In the genomic region with DNA sequence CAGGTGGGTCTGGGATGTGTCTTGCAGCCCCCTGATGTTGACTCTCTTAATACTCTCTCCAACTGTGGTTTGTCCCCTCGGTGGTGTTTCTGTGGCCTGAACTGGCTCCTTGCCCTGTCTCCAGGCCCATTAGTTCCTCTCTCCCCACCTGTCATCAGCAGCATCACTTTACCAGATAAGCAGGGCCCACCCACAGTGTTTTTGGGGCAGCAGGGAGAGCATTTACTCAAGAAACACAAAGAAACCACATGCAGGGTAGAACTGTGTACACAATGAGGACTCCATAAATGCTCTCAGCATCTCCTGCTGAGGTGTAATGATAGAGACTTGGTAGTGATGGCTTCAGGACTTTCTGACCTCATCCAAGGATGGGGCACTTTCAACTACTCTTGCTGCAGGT, we compare ENCODE assay signal across 16 cellular contexts. TPM values are rescaled to one million over a fixed set of nuclear protein-coding genes. Genes with fewer than 3 reads are reported as not detected.
DNase-seq lines count a peak whose midpoint lies in the region; ATAC-seq, FAIRE-seq and TF ChIP-seq lines count a peak whose summit lies in the region.
"Had no signal": no experiment of that assay in that cellular context is flagged by ENCODE, and none has a peak within 500 bp of the region (broad histone marks: within the 10 kb centered on the region; RNA-seq: fewer than 3 reads in every experiment).

No MANE protein-coding gene starts in this region.

- in situ Hi-C loops in K562 (cut with MboI), result no loop called here

- no peak overlapping the region for H3K4me3 Mint-ChIP-seq in activated T-helper 1 cell treated with anti-CD3 and anti-CD28 coated beads, Interleukin-12 subunit alpha, Interleukin-12 subunit beta, Interleukin-2, Interleukin-4 antibody, amounts not matched to agents 30 ng/mL and 10 ng/mL and 1 ng/mL, durations not matched to agents 14 hours and 24 hours and 36 hours
- H3K4me3 Mint-ChIP-seq: CD8-positive, alpha-beta T cell had no signal

- CTCF ChIA-PET in K562 (lab: Yijun Ruan, JAX; ENCODE audit: low intra/inter-chr PET ratio), result no interaction called here

- no peaks in the 10 kb centered on the region for H4K20me1 ChIP-seq in K562 (replicated peaks; ENCODE audit: control insufficient read depth, insufficient read depth, low read length)

- H3K9me1 ChIP-seq in K562 (ENCODE audit: control insufficient read depth, insufficient read depth, low read length), result no peaks in the 10 kb centered on the region

- no peaks in the 10 kb centered on the region for H3K9me3 ChIP-seq in K562 (replicated peaks; ENCODE audit: control insufficient read depth, insufficient read depth, low read depth, low read length)
- H3K9me3 ChIP-seq in adrenal gland (replicated peaks in 1 of 3), result no peaks in the 10 kb centered on the region
- no peaks in the 10 kb centered on the region for H3K9me3 ChIP-seq in lower lobe of right lung
- H3K9me3 ChIP-seq: BE2C had no signal

- H3K27ac ChIP-seq in K562 (ENCODE audit: extremely low read depth, low read depth, low read length) (no peak overlapping the region), adrenal gland (no peak overlapping the region), lower lobe of right lung (no peak overlapping the region)

- WGBS in K562 (ENCODE audit: insufficient coverage, low coverage, missing lambda C conversion rate), result 0% methylated on average over 1 of the region's 1 CpG
- 46 to 100% (median 69%) methylated on average over 1 of the region's 1 CpG for WGBS in adrenal gland, 4 donors

- no peak for TF ChIP-seq POLR2A in K562 (conservative IDR thresholded peaks at IDR 0.05)
- TF ChIP-seq POLR2A in adrenal gland (IDR thresholded peaks at IDR 0.05), result no peak

- no peak for FAIRE-seq in K562 (lab: Jason Lieb, UNC)

- no peak for TF ChIP-seq RAD21 in K562 (CRISPR knock-in tag; conservative IDR thresholded peaks at IDR 0.05 in 1 of 2, IDR thresholded peaks at IDR 0.05 in 1 of 2)

- peaks cover 30% of the 10 kb centered on the region for H3K4me1 Mint-ChIP-seq in activated T-helper 1 cell treated with anti-CD3 and anti-CD28 coated beads, Interleukin-12 subunit alpha, Interleukin-12 subunit beta, Interleukin-2, Interleukin-4 antibody, amounts not matched to agents 30 ng/mL and 10 ng/mL and 1 ng/mL, durations not matched to agents 14 hours and 24 hours and 36 hours (ENCODE audit: low read depth)

- TF ChIP-seq EP300 in K562 (IDR thresholded peaks at IDR 0.05; ENCODE audit: low read length), result no peak

- no peak for TF ChIP-seq CTCF in K562 (IDR thresholded peaks at IDR 0.05 in 2 of 3, conservative IDR thresholded peaks at IDR 0.05 in 1 of 3; ENCODE audit: insufficient read depth in 2 of 3, low read depth in 1 of 3, low read length in 3 of 3)
- no peak for TF ChIP-seq CTCF in adrenal gland (IDR thresholded peaks at IDR 0.05)
- no peak for TF ChIP-seq CTCF in lower lobe of right lung (IDR thresholded peaks at IDR 0.05)

- POLR2A ChIA-PET in K562 (lab: Yijun Ruan, JAX), result interaction anchor here (0.5 kb wide), 1 partner anchor 62 kb away, joined by 3 read pairs; the partner anchor contains the start of gene VEGFA

- DNase-seq in H4 (ENCODE audit: low spot score) (peak; percentile 42), NCI-H146 (lab: John Stamatoyannopoulos, UW) (peak; percentile 99), K562 (ENCODE audit: extremely low read depth in 1 of 4, low spot score in 3 of 4) (no peak), posterior vena cava (ENCODE audit: low spot score) (peak; percentile 30), adrenal gland (no peak), DMS 273 treated with DMSO at 0.1 percent for 48 hours (lab: John Stamatoyannopoulos, UW) (no peak), lower lobe of right lung (no peak)
- no peak for DNase-seq in activated T-helper 1 cell treated with anti-CD3 and anti-CD28 coated beads, Interleukin-12 subunit alpha, Interleukin-12 subunit beta, Interleukin-2, Interleukin-4 antibody, amounts not matched to agents 30 ng/mL and 10 ng/mL and 1 ng/mL, durations not matched to agents 14 hours and 24 hours and 36 hours (ENCODE audit: low spot score)
- DNase-seq: BE2C; CD8-positive, alpha-beta T cell; DMS153; EL; NCI-H446 treated with DMSO at 0.1 percent for 48 hours; T-helper 1 cell had no signal

- no peaks in the 10 kb centered on the region for H3K9me3 Mint-ChIP-seq in activated T-helper 1 cell treated with anti-CD3 and anti-CD28 coated beads, Interleukin-12 subunit alpha, Interleukin-12 subunit beta, Interleukin-2, Interleukin-4 antibody, amounts not matched to agents 30 ng/mL and 10 ng/mL and 1 ng/mL, durations not matched to agents 14 hours and 24 hours and 36 hours
- H3K9me3 Mint-ChIP-seq: CD8-positive, alpha-beta T cell had no signal

- H3K4me3 ChIP-seq in K562, result no peak overlapping the region
- H3K4me3 ChIP-seq in adrenal gland, result no peak overlapping the region
- H3K4me3 ChIP-seq in lower lobe of right lung, result no peak overlapping the region
- H3K4me3 ChIP-seq: HAP-1, SK-N-MC had no signal

- H3K36me3 ChIP-seq in K562 (ENCODE audit: control insufficient read depth, insufficient read depth, low read length) (no peaks in the 10 kb centered on the region), adrenal gland (replicated peaks in 1 of 2) (no peaks in the 10 kb centered on the region), lower lobe of right lung (no peaks in the 10 kb centered on the region)
- H3K36me3 ChIP-seq: BE2C, HAP-1 had no signal

- H3K36me3 Mint-ChIP-seq in activated T-helper 1 cell treated with anti-CD3 and anti-CD28 coated beads, Interleukin-12 subunit alpha, Interleukin-12 subunit beta, Interleukin-2, Interleukin-4 antibody, amounts not matched to agents 30 ng/mL and 10 ng/mL and 1 ng/mL, durations not matched to agents 14 hours and 24 hours and 36 hours (ENCODE audit: low read depth), result no peaks in the 10 kb centered on the region
- H3K36me3 Mint-ChIP-seq: CD8-positive, alpha-beta T cell had no signal

- H2AFZ ChIP-seq in K562 (ENCODE audit: low read depth, low read length), result no peak overlapping the region

- peaks cover 21% of the 10 kb centered on the region for H3K27me3 Mint-ChIP-seq in activated T-helper 1 cell treated with anti-CD3 and anti-CD28 coated beads, Interleukin-12 subunit alpha, Interleukin-12 subunit beta, Interleukin-2, Interleukin-4 antibody, amounts not matched to agents 30 ng/mL and 10 ng/mL and 1 ng/mL, durations not matched to agents 14 hours and 24 hours and 36 hours (ENCODE audit: insufficient read depth)

- H3K4me1 ChIP-seq in K562 (replicated peaks in 1 of 2; ENCODE audit: control insufficient read depth in 2 of 2, insufficient read depth in 2 of 2, low read length in 2 of 2) (peaks cover 10 to 54% of the 10 kb centered on the region in 2 experiments), adrenal gland (replicated peaks in 1 of 2) (peaks cover 14 to 21% of the 10 kb centered on the region in 2 donors), lower lobe of right lung (peaks cover 52% of the 10 kb centered on the region)

- no peak overlapping the region for H3K4me2 ChIP-seq in K562 (ENCODE audit: insufficient read depth, low read length)

- H3K27ac Mint-ChIP-seq in activated T-helper 1 cell treated with anti-CD3 and anti-CD28 coated beads, Interleukin-12 subunit alpha, Interleukin-12 subunit beta, Interleukin-2, Interleukin-4 antibody, amounts not matched to agents 30 ng/mL and 10 ng/mL and 1 ng/mL, durations not matched to agents 14 hours and 24 hours and 36 hours, result no peak overlapping the region
- H3K27ac Mint-ChIP-seq: CD8-positive, alpha-beta T cell had no signal

- intact Hi-C loops in K562 (cut with micrococcal nuclease), result no loop called here
- intact Hi-C loops in posterior vena cava (cut with DNase I), result loop anchor here in 1 of 2 donors (10.0 kb wide), 1 partner anchor 553 kb away; no protein-coding TSS in a partner anchor
- intact Hi-C loops in activated T-helper 1 cell treated with anti-CD3 and anti-CD28 coated beads, Interleukin-12 subunit alpha, Interleukin-12 subunit beta, Interleukin-2, Interleukin-4 antibody, amounts not matched to agents 30 ng/mL and 10 ng/mL and 1 ng/mL, durations not matched to agents 14 hours and 24 hours and 36 hours (cut with micrococcal nuclease), result loop anchor here (2.0 kb wide), 1 partner anchor 17 kb away; no protein-coding TSS in a partner anchor
- intact Hi-C loops in adrenal gland (cut with DNase I), result no loop called here
- intact Hi-C loops in lower lobe of right lung (cut with DNase I), result no loop called here

- H3K27me3 ChIP-seq in K562 (ENCODE audit: control insufficient read depth in 2 of 2, insufficient read depth in 2 of 2, low read length in 2 of 2) (no peaks in the 10 kb centered on the region), adrenal gland (no peaks in the 10 kb centered on the region), lower lobe of right lung (ENCODE audit: low read depth) (no peaks in the 10 kb centered on the region)
- H3K27me3 ChIP-seq: BE2C had no signal

- ATAC-seq in K562 (no peak), lower lobe of right lung (no peak)
- ATAC-seq: CD8-positive, alpha-beta T cell had no signal

- H3K79me2 ChIP-seq in K562 (ENCODE audit: control insufficient read depth, insufficient read depth, low read length), result no peaks in the 10 kb centered on the region

- no peak overlapping the region; a peak in 1 of 4 replicates for H3K9ac ChIP-seq in K562 (ENCODE audit: insufficient read depth in 1 of 2, low read depth in 2 of 2, low read length in 2 of 2)

- no TSS peak for BruUV-seq in K562 (replicated peaks; lab: Mats Ljungman, UMichigan)

RNA-seq across cellular contexts. Expression of gene MRPS18A, which starts 20.2 kb away (rescaled TPM):
- total RNA-seq in H4 (2014; rRNA removed; shearing (Covaris generic)), result 73.4 and 84.5 TPM in 2 replicates
- total RNA-seq in K562 (2011; cell fraction: chromatin; rRNA removed; ENCODE audit: low replicate concordance), result 30.9 and 95.8 TPM in 2 replicates
- total RNA-seq in K562 (2011; cell fraction: nucleolus; rRNA removed), result 81.3 and 96.7 TPM in 2 replicates
- 48.8 and 57.7 TPM in 2 replicates for total RNA-seq in K562 (2011; cell fraction: nucleoplasm; rRNA removed)
- total RNA-seq in K562 (2014; rRNA removed), result 130 and 161 TPM in 2 replicates
- 63.9 and 87.5 TPM in 2 replicates for total RNA-seq in K562 (2014; rRNA removed; fragmentation: Illumina TruSeq; extraction: Trizol)
- total RNA-seq in K562 (2015; rRNA removed; fragmentation: Illumina TruSeq; extraction: Trizol), result 115 and 119 TPM in 2 replicates
- total RNA-seq in K562 (2021), result 102 and 104 TPM in 2 replicates
- polyA plus RNA-seq in K562 (2011; rRNA removed), result 104 and 112 TPM in 2 replicates
- polyA plus RNA-seq in K562 (2011; cell fraction: cytosol; rRNA removed), result 155 and 252 TPM in 2 replicates
- polyA plus RNA-seq in K562 (2011; cell fraction: nucleus; rRNA removed), result 54.3 and 56.2 TPM in 2 replicates
- polyA plus RNA-seq in K562 (2012), result 113 and 127 TPM in 2 replicates
- polyA plus RNA-seq in K562 (2014; fragmentation: Illumina TruSeq; extraction: Trizol), result 159 and 185 TPM in 2 replicates
- polyA plus RNA-seq in K562 (2014; fragmentation: Nextera tagmentation; extraction: Ambion mirVana), result 100 to 1,000 TPM; 204 to 243 TPM
- 125 and 133 TPM in 2 replicates for polyA plus RNA-seq in K562 (2014; rRNA removed)
- polyA minus RNA-seq in K562 (2011; rRNA and poly(A)+ RNA removed), result 78.1 and 100 TPM in 2 replicates
- polyA minus RNA-seq in K562 (2011; cell fraction: cytosol; rRNA and poly(A)+ RNA removed), result 41.0 and 52.2 TPM in 2 replicates
- polyA minus RNA-seq in K562 (2011; cell fraction: nucleus; rRNA and poly(A)+ RNA removed), result 41.9 and 47.8 TPM in 2 replicates
- 10 to 100 TPM; 25.4 to 28.2 TPM for total RNA-seq in posterior vena cava
- total RNA-seq in activated T-helper 1 cell treated with anti-CD3 and anti-CD28 coated beads, Interleukin-12 subunit alpha, Interleukin-12 subunit beta, Interleukin-2, Interleukin-4 antibody, amounts not matched to agents 30 ng/mL and 10 ng/mL and 1 ng/mL, durations not matched to agents 14 hours and 24 hours and 36 hours, result 55.0 and 55.9 TPM in 2 replicates
- 10 to 100 TPM; 47.8 to 64.8 (median 52.0) TPM for total RNA-seq in adrenal gland
- polyA plus RNA-seq in adrenal gland, result 10 to 100 TPM; 24.8 to 75.1 (median 33.1) TPM
- 30.2 TPM for total RNA-seq in lower lobe of right lung

Comparison
In these comparisons a context has a peak if more than half of its experiments do, and no peak if none do; other contexts are left out.
1. DNase-seq: peak in H4 (single experiment), NCI-H146 (single experiment) and posterior vena cava (single experiment); none in K562 (0 of 4), activated T-helper 1 cell treated with anti-CD3 and anti-CD28 coated beads, Interleukin-12 subunit alpha, Interleukin-12 subunit beta, Interleukin-2, Interleukin-4 antibody, amounts not matched to agents 30 ng/mL and 10 ng/mL and 1 ng/mL, durations not matched to agents 14 hours and 24 hours and 36 hours (single experiment), adrenal gland (0 of 7), DMS 273 treated with DMSO at 0.1 percent for 48 hours (single experiment) and lower lobe of right lung (single experiment).